11 cellular contexts compared by ENCODE assay signal in the genomic region with DNA sequence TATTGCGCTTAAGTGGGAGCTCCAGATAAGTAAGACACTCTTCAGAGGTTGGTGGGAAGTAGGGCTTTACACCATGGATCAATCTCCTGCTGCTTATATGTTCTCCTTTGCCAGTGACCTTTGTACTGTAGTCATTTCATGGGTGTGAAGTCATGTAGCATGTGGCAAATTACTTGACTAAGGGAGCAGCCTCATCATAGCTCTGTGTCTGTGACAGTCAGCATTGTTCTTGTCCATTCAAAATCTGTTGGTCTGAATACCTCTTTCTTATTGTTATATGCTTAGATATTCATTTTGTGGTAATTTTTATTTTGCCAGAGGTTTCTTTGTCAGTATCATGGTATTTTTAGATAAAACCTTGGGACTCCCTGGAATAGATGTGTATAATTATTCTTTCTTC. TPM values are rescaled to one million over a fixed set of nuclear protein-coding genes. Genes with fewer than 3 reads are reported as not detected.
DNase-seq lines count a peak whose midpoint lies in the region; ATAC-seq and TF ChIP-seq lines count a peak whose summit lies in the region.
"Had no signal": no experiment of that assay in that cellular context is flagged by ENCODE, and none has a peak within 500 bp of the region (broad histone marks: within the 10 kb centered on the region; RNA-seq: fewer than 3 reads in every experiment).

No MANE protein-coding gene starts in this region.

- H3K27ac Mint-ChIP-seq in endothelial cell (ENCODE audit: unreplicated experiment) (no peak overlapping the region), osteocyte (ENCODE audit: unreplicated experiment) (peak overlapping the region; percentile 82)

- H3K9me3 Mint-ChIP-seq in endothelial cell (ENCODE audit: unreplicated experiment) (no peaks in the 10 kb centered on the region), osteocyte (ENCODE audit: unreplicated experiment) (no peaks in the 10 kb centered on the region)

- H3K36me3 Mint-ChIP-seq in endothelial cell (ENCODE audit: low read depth, unreplicated experiment) (peaks cover 13% of the 10 kb centered on the region), osteocyte (ENCODE audit: unreplicated experiment) (peaks cover 39% of the 10 kb centered on the region)

- H3K4me1 Mint-ChIP-seq in endothelial cell (ENCODE audit: unreplicated experiment) = peaks cover 9% of the 10 kb centered on the region
- peaks cover 30% of the 10 kb centered on the region for H3K4me1 Mint-ChIP-seq in osteocyte (ENCODE audit: unreplicated experiment)

- ATAC-seq in GM21381 (IDR thresholded peaks at IDR 0.05; ENCODE audit: unreplicated experiment) (no peak), HG03025 (IDR thresholded peaks at IDR 0.05; ENCODE audit: low FRiP score, unreplicated experiment) (no peak)

- TF ChIP-seq CTCF in endothelial cell (IDR thresholded peaks at IDR 0.05; ENCODE audit: unreplicated experiment) (no peak), osteocyte (IDR thresholded peaks at IDR 0.05) (no peak)

- no peaks in the 10 kb centered on the region for H3K27me3 Mint-ChIP-seq in endothelial cell (ENCODE audit: unreplicated experiment)
- no peaks in the 10 kb centered on the region for H3K27me3 Mint-ChIP-seq in osteocyte (ENCODE audit: unreplicated experiment)

- DNase-seq in Caki2 (ENCODE audit: low read depth) (peak; percentile 36), RKO (ENCODE audit: low spot score) (peak; percentile 39), endothelial cell (ENCODE audit: low spot score) (no peak), osteocyte (ENCODE audit: extremely low spot score, unreplicated experiment) (no peak), NOMO-1 treated with dmso at 0.1 percent for 144 hours (lab: John Stamatoyannopoulos, UW; ENCODE audit: unreplicated experiment) (no peak), NCI-H748 (lab: John Stamatoyannopoulos, UW; ENCODE audit: unreplicated experiment) (no peak)
- DNase-seq: lower lobe of right lung, NCI-H345, WERI-Rb-1 had no signal

- in situ Hi-C loops in Caki2 (cut with HindIII; ENCODE audit: low pct_unique_long_range_greater_than_20kb, low sequenced_read_pairs) = no loop called here

- H3K4me3 Mint-ChIP-seq in endothelial cell (ENCODE audit: unreplicated experiment) (peak overlapping the region; percentile 38), osteocyte (ENCODE audit: unreplicated experiment) (no peak overlapping the region)

RNA-seq across cellular contexts. Expression of a gene that starts 18.2 kb away (rescaled TPM):
- 27.6 and 37.5 TPM in 2 replicates for total RNA-seq in Caki2 (2014; rRNA removed; shearing (Covaris generic); ENCODE audit: low replicate concordance)
- 19.8 TPM for total RNA-seq in endothelial cell (ENCODE audit: unreplicated experiment)
- 20.5 and 20.7 TPM in 2 replicates for total RNA-seq in osteocyte

RNA-seq across cellular contexts. Expression of a gene that starts 18.4 kb away (rescaled TPM):
- total RNA-seq in Caki2 (2014; rRNA removed; shearing (Covaris generic); ENCODE audit: low replicate concordance) = 17.3 and 24.8 TPM in 2 replicates
- total RNA-seq in endothelial cell (ENCODE audit: unreplicated experiment) (39.1 TPM), osteocyte (37.9 and 41.2 TPM in 2 replicates)

RNA-seq across cellular contexts. Expression of a gene that starts 53.0 kb away (rescaled TPM):
- 47.2 and 58.4 TPM in 2 replicates for total RNA-seq in Caki2 (2014; rRNA removed; shearing (Covaris generic); ENCODE audit: low replicate concordance)
- total RNA-seq in endothelial cell (ENCODE audit: unreplicated experiment) (39.7 TPM), osteocyte (28.6 and 28.8 TPM in 2 replicates)

RNA-seq across cellular contexts. Expression of a gene that starts 53.0 kb away (rescaled TPM):
- total RNA-seq in Caki2 (2014; rRNA removed; shearing (Covaris generic); ENCODE audit: low replicate concordance) = 3.7 and 6.0 TPM in 2 replicates
- 4.7 TPM for total RNA-seq in endothelial cell (ENCODE audit: unreplicated experiment)
- 2.1 and 2.5 TPM in 2 replicates for total RNA-seq in osteocyte

Comparison
In these comparisons a context has a peak if more than half of its experiments do, and no peak if none do; other contexts are left out.
1. DNase-seq: peak in Caki2 (single experiment) and RKO (single experiment); none in endothelial cell (single experiment), osteocyte (single experiment), NOMO-1 treated with dmso at 0.1 percent for 144 hours (single experiment) and NCI-H748 (single experiment).